20 cellular contexts compared by ENCODE assay signal in genomic region chr2:196618661-196619060, GRCh38.
"Had no signal": no experiment of that assay in that cellular context is flagged by ENCODE, and none has a peak within 500 bp of the region (broad histone marks: within the 10 kb centered on the region; RNA-seq: fewer than 3 reads in every experiment).

No MANE protein-coding gene starts in this region.

- H3K27ac Mint-ChIP-seq: mesothelial cell of epicardium had no signal

- H3K27me3 ChIP-seq: dorsolateral prefrontal cortex, esophagus muscularis mucosa, gastrocnemius medialis, heart right ventricle, left lung had no signal

- H3K4me1 Mint-ChIP-seq: mesothelial cell of epicardium had no signal

- H3K4me3 Mint-ChIP-seq: mesothelial cell of epicardium had no signal

- H3K36me3 Mint-ChIP-seq: mesothelial cell of epicardium had no signal

- H3K27ac ChIP-seq: coronary artery, dorsolateral prefrontal cortex, esophagus muscularis mucosa, gastrocnemius medialis, heart right ventricle, left lung, lower lobe of right lung had no signal

- H3K9me3 ChIP-seq: esophagus muscularis mucosa, gastrocnemius medialis, heart right ventricle, left lung, lower lobe of right lung had no signal

- H3K4me1 ChIP-seq: esophagus muscularis mucosa, gastrocnemius medialis, heart right ventricle, left lung, lower lobe of right lung had no signal

- H3K36me3 ChIP-seq: esophagus muscularis mucosa, gastrocnemius medialis, heart right ventricle, left lung, lower lobe of right lung had no signal

- DNase-seq: cerebellar nuclear complex; dermis blood vessel endothelial cell; dorsolateral prefrontal cortex; effector CD4-positive, alpha-beta T cell; effector memory CD4-positive, alpha-beta T cell; foreskin fibroblast; foreskin melanocyte; gastrocnemius medialis; glutamatergic neuron; head of caudate nucleus; heart right ventricle; hippocampal formation; left cardiac atrium; left lung; left ventricle myocardium superior; lower lobe of right lung; mesenchymal stem cell had no signal

- ATAC-seq: gastrocnemius medialis, heart right ventricle, left cardiac atrium, left lung, left ventricle myocardium superior, lower lobe of right lung had no signal

- H3K4me3 ChIP-seq: coronary artery, dorsolateral prefrontal cortex, esophagus muscularis mucosa, gastrocnemius medialis, heart right ventricle, left lung, lower lobe of right lung had no signal
